ENCODE assay signal across 1 cellular context in the genomic region with DNA sequence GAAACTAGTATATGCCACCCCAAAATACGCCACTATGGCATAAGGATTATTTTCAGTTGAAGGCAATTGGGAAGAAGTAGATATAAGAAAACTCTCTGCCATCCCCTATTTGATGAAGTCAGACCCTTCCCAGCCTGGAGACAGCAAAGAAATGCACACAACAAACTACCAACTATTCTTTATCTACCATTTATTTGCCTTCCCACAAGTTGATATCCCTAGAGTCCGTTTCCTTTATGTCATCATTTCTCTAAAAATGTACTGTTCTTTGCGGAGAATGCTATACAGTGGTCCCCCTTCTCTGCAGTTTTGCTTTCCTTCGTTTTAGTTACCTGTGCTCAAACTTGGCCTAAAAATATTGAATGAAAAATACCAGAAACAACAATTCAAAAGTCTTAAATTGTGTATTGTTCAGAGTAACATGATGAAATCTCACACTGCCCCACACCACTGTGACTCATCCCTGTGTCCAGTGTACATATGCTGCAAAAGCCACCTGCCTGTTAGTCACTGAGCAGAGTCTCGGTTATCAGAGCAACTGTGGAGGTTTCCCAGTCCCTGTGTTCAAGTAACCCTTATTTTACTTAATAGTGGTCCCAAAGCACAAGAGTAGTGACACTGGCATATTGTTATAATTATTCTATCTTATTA.
TF ChIP-seq lines count a peak whose summit lies in the region.

No MANE protein-coding gene starts in this region.

TF ChIP-seq in endothelial cell of umbilical vein, 7 proteins besides CTCF, POLR2A, EP300 and RAD21 (continued from another document):
- TF ChIP-seq POLR2AphosphoS5 (IDR thresholded peaks at IDR 0.05; ENCODE audit: insufficient read depth, low read depth, low read length): no peak
- TF ChIP-seq EZH2 (IDR thresholded peaks at IDR 0.05; ENCODE audit: borderline replicate concordance, low read depth, low read length, severe bottlenecking): no peak
- peak; percentile 32 for TF ChIP-seq GATA2 (IDR thresholded peaks at IDR 0.05; ENCODE audit: insufficient read depth, insufficient read length, low read depth, low read length)
